ENCODE assay signal across 1 cellular context in the genomic region with DNA sequence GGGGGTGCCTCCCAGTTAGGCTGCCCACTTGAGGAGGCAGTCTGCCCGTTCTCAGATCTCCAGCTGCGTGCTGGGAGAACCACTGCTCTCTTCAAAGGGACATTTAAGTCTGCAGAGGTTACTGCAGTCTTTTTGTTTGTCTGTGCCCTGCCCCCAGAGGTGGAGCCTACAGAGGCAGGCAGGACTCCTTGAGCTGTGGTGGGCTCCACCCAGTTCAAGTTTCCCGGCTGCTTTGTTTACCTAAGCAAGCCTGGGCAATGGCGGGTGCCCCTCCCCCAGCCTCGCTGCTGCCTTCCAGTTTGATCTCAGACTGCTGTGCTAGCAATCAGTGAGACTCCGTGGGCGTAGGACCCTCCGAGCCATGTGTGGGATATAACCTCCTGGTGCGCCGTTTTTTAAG.
A peak's percentile ranks its signal among the peaks of the same experiment; 100 is the strongest.
TF ChIP-seq lines count a peak whose summit lies in the region.

No MANE protein-coding gene starts in this region.

TF ChIP-seq in HEK293, 187 proteins besides CTCF, POLR2A, EP300 and RAD21 (continued from another document):
- TF ChIP-seq, protein P1, sequence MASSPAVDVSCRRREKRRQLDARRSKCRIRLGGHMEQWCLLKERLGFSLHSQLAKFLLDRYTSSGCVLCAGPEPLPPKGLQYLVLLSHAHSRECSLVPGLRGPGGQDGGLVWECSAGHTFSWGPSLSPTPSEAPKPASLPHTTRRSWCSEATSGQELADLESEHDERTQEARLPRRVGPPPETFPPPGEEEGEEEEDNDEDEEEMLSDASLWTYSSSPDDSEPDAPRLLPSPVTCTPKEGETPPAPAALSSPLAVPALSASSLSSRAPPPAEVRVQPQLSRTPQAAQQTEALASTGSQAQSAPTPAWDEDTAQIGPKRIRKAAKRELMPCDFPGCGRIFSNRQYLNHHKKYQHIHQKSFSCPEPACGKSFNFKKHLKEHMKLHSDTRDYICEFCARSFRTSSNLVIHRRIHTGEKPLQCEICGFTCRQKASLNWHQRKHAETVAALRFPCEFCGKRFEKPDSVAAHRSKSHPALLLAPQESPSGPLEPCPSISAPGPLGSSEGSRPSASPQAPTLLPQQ (tag by site-specific recombination; IDR thresholded peaks at IDR 0.05) = peak; percentile 62; the same call in 1 of the 2 replicates
TF ChIP-seq in HEK293: peak in this region for 5; not testable (repeated sequence) for 182.
